Comparison of ENCODE assay signal across 9 cellular contexts in the genomic region with DNA sequence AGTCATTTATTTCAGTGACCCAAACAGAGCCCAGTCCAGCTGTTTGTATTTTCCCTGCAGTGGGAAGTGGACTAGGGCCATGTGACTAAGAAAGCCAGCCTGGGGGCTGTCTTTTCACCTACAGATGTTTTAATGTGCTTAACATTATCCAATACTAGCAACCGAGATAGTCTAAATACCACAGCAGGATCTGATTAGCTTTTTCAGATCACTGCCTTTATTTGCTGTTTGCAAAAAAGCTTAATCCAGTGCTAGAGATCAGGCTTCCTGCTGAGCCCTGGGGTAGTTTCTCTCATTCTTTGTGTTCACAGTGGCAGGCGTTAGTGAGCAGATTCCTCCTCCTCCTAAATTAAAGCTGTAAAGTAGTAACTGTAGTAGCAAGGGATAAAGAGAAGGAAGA. TPM values are rescaled to one million over a fixed set of nuclear protein-coding genes. Genes with fewer than 3 reads are reported as not detected.
A peak's percentile ranks its signal among the peaks of the same experiment; 100 is the strongest.
DNase-seq lines count a peak whose midpoint lies in the region; ATAC-seq and TF ChIP-seq lines count a peak whose summit lies in the region.
"Had no signal": no experiment of that assay in that cellular context is flagged by ENCODE, and none has a peak within 500 bp of the region (broad histone marks: within the 10 kb centered on the region; RNA-seq: fewer than 3 reads in every experiment).

No MANE protein-coding gene starts in this region.

- H3K9me2 ChIP-seq in GM23338 (ENCODE audit: insufficient read depth): no peaks in the 10 kb centered on the region

- peak overlapping the region; percentile 12; the same call in 1 of the 2 replicates for H3K27ac Mint-ChIP-seq in GM23338
- peak overlapping the region; percentile 32 for H3K27ac Mint-ChIP-seq in endodermal cell
- H3K27ac Mint-ChIP-seq in neural progenitor cell: peak overlapping the region; percentile 87
- no peak overlapping the region for H3K27ac Mint-ChIP-seq in activated naive CD4-positive, alpha-beta T cell treated with anti-CD3 and anti-CD28 coated beads, Interleukin-2, amount 50 U/mL, for 72 hours

- peak; percentile 86 for ATAC-seq in GM23338
- no peak for ATAC-seq in activated naive CD4-positive, alpha-beta T cell treated with anti-CD3 and anti-CD28 coated beads, Interleukin-2, amount 50 U/mL, for 72 hours
- ATAC-seq: psoas muscle had no signal

- no peak for TF ChIP-seq CTCF in GM23338 (conservative IDR thresholded peaks at IDR 0.05; ENCODE audit: low read depth in 2 of 2)
- no peak for TF ChIP-seq CTCF in endodermal cell (conservative IDR thresholded peaks at IDR 0.05)
- TF ChIP-seq CTCF in neural progenitor cell (IDR thresholded peaks at IDR 0.05): no peak
- TF ChIP-seq CTCF in GM20000 (IDR thresholded peaks at IDR 0.05; ENCODE audit: extremely low read depth, missing control alignments): no peak

- WGBS in endodermal cell (ENCODE audit: insufficient coverage in 1 of 2, insufficient read length in 1 of 2), 2 experiments: 0% methylated on average over 1 to 2 of the region's 2 CpGs

- H3K4me1 Mint-ChIP-seq in GM23338 (peaks cover 50% of the 10 kb centered on the region), endodermal cell (peaks cover 44% of the 10 kb centered on the region), neural progenitor cell (peaks cover 59% of the 10 kb centered on the region)

- H3K36me3 Mint-ChIP-seq in GM23338 (ENCODE audit: low read depth) (peaks cover 3% of the 10 kb centered on the region; the same call in 1 of the 3 replicates), endodermal cell (ENCODE audit: low read depth) (peaks cover 2% of the 10 kb centered on the region), neural progenitor cell (peaks cover 14% of the 10 kb centered on the region)
- no peaks in the 10 kb centered on the region for H3K36me3 Mint-ChIP-seq in activated naive CD4-positive, alpha-beta T cell treated with anti-CD3 and anti-CD28 coated beads, Interleukin-2, amount 50 U/mL, for 72 hours

- H4K20me1 ChIP-seq in GM23338 (replicated peaks; ENCODE audit: insufficient read depth) (no peaks in the 10 kb centered on the region), neural progenitor cell (ENCODE audit: low read depth) (peaks cover 3% of the 10 kb centered on the region)

- DNase-seq in GM23338 (ENCODE audit: low spot score): peak; percentile 74
- DNase-seq in NCI-H748 (lab: John Stamatoyannopoulos, UW; ENCODE audit: unreplicated experiment): peak; percentile 75
- peak; percentile 85 for DNase-seq in endodermal cell
- peak; percentile 93 for DNase-seq in neural progenitor cell (ENCODE audit: low spot score)
- DNase-seq in HPDE6-E6E7 (ENCODE audit: extremely low spot score): no peak
- no peak for DNase-seq in GM20000 (ENCODE audit: low spot score)
- DNase-seq in activated CD4-positive, alpha-beta T cell treated with anti-CD3 and anti-CD28 coated beads for 4 hours: no peak
- DNase-seq in activated naive CD4-positive, alpha-beta T cell treated with anti-CD3 and anti-CD28 coated beads, Interleukin-2, amount 50 U/mL, for 72 hours (ENCODE audit: low spot score in 2 of 2): no peak
- DNase-seq: psoas muscle had no signal

- H3K36me3 ChIP-seq in GM23338 (ENCODE audit: insufficient read depth): no peaks in the 10 kb centered on the region
- no peaks in the 10 kb centered on the region for H3K36me3 ChIP-seq in endodermal cell (ENCODE audit: control insufficient read depth, insufficient read depth, low read length)
- H3K36me3 ChIP-seq in neural progenitor cell: no peaks in the 10 kb centered on the region

- H3K4me1 ChIP-seq in GM23338 (ENCODE audit: insufficient read depth) (peaks cover 45% of the 10 kb centered on the region), endodermal cell (ENCODE audit: control insufficient read depth, insufficient read depth, low read length) (peaks cover 14% of the 10 kb centered on the region), neural progenitor cell (peaks cover 62% of the 10 kb centered on the region)

- H3F3A ChIP-seq in GM23338 (replicated peaks; ENCODE audit: low read depth) (no peaks in the 10 kb centered on the region), neural progenitor cell (ENCODE audit: low read depth) (peaks cover 48% of the 10 kb centered on the region)

- no peaks in the 10 kb centered on the region for H3K9me3 Mint-ChIP-seq in GM23338
- peaks cover 2% of the 10 kb centered on the region for H3K9me3 Mint-ChIP-seq in endodermal cell
- H3K9me3 Mint-ChIP-seq in neural progenitor cell: peaks cover 9% of the 10 kb centered on the region
- no peaks in the 10 kb centered on the region for H3K9me3 Mint-ChIP-seq in activated naive CD4-positive, alpha-beta T cell treated with anti-CD3 and anti-CD28 coated beads, Interleukin-2, amount 50 U/mL, for 72 hours

- H3K9ac ChIP-seq in endodermal cell (ENCODE audit: extremely low read depth, low read length, poor library complexity, severe bottlenecking): no peak overlapping the region
- no peak overlapping the region for H3K9ac ChIP-seq in neural progenitor cell

- peaks cover 1% of the 10 kb centered on the region for H3K27me3 Mint-ChIP-seq in GM23338 (ENCODE audit: insufficient read depth, low read depth, poor library complexity)
- H3K27me3 Mint-ChIP-seq in endodermal cell (ENCODE audit: insufficient read depth): peaks cover 6% of the 10 kb centered on the region
- H3K27me3 Mint-ChIP-seq in neural progenitor cell (ENCODE audit: insufficient read depth, low read depth): peaks cover 2% of the 10 kb centered on the region

- H3K27me3 ChIP-seq in GM23338 (ENCODE audit: insufficient read depth) (no peaks in the 10 kb centered on the region), endodermal cell (ENCODE audit: control insufficient read depth, insufficient read depth, low read length, poor library complexity, severe bottlenecking) (no peaks in the 10 kb centered on the region), neural progenitor cell (peaks cover 3% of the 10 kb centered on the region)

- H3K9me3 ChIP-seq in endodermal cell (ENCODE audit: control insufficient read depth, low read length) (no peaks in the 10 kb centered on the region), neural progenitor cell (ENCODE audit: low read depth) (no peaks in the 10 kb centered on the region)
- H3K9me3 ChIP-seq: psoas muscle had no signal

- H3K79me2 ChIP-seq in GM23338 (replicated peaks; ENCODE audit: insufficient read depth) (no peaks in the 10 kb centered on the region), neural progenitor cell (ENCODE audit: low read depth) (peaks cover 41% of the 10 kb centered on the region)

- H3K27ac ChIP-seq in GM23338 (ENCODE audit: low read depth) (no peak overlapping the region), endodermal cell (ENCODE audit: low read depth, low read length) (peak overlapping the region; percentile 90), neural progenitor cell (no peak overlapping the region)
- H3K27ac ChIP-seq: psoas muscle had no signal

- H3K4me2 ChIP-seq in GM23338 (peak overlapping the region; percentile 59; the same call in 1 of the 2 replicates), neural progenitor cell (peak overlapping the region; percentile 75)

- H3K4me3 Mint-ChIP-seq in GM23338 (no peak overlapping the region), endodermal cell (peak overlapping the region; percentile 25), neural progenitor cell (peak overlapping the region; percentile 42)

- H3K4me3 ChIP-seq in GM23338 (no peak overlapping the region), endodermal cell (ENCODE audit: low read length) (peak overlapping the region; percentile 46), neural progenitor cell (peak overlapping the region; percentile 28)
- H3K4me3 ChIP-seq: psoas muscle had no signal

- H2AFZ ChIP-seq in GM23338: no peak overlapping the region
- no peak overlapping the region for H2AFZ ChIP-seq in neural progenitor cell (replicated peaks)

TF ChIP-seq in GM23338, 12 proteins besides CTCF, POLR2A, EP300 and RAD21 (continues in another document):
- TF ChIP-seq EZH2phosphoT487 (IDR thresholded peaks at IDR 0.05; ENCODE audit: unreplicated experiment): no peak
- TF ChIP-seq, protein P1, sequence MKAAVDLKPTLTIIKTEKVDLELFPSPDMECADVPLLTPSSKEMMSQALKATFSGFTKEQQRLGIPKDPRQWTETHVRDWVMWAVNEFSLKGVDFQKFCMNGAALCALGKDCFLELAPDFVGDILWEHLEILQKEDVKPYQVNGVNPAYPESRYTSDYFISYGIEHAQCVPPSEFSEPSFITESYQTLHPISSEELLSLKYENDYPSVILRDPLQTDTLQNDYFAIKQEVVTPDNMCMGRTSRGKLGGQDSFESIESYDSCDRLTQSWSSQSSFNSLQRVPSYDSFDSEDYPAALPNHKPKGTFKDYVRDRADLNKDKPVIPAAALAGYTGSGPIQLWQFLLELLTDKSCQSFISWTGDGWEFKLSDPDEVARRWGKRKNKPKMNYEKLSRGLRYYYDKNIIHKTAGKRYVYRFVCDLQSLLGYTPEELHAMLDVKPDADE (IDR thresholded peaks at IDR 0.05): no peak

RNA-seq across cellular contexts. Expression of gene ZC3H12C, which starts 35.0 kb away (rescaled TPM):
- total RNA-seq in GM23338 (2014; rRNA removed; shearing (Covaris generic)): 2.4 and 2.6 TPM in 2 replicates
- 0.38 and 0.55 TPM in 2 replicates for polyA plus RNA-seq in GM23338 (2016; fragmentation: Nextera tagmentation; extraction: Ambion mirVana)
- total RNA-seq in endodermal cell: 1 to 10 TPM; 4.1 to 5.6 TPM
- polyA plus RNA-seq in endodermal cell (2013, experiment 1 of 2): 21.0 TPM
- 20.0 TPM for polyA plus RNA-seq in endodermal cell (2013, experiment 2 of 2)
- total RNA-seq in neural progenitor cell (ENCODE audit: low replicate concordance): 28.8 and 31.8 TPM in 2 replicates
- under 1 TPM; 0.02 to 0.54 TPM for total RNA-seq in activated naive CD4-positive, alpha-beta T cell treated with anti-CD3 and anti-CD28 coated beads, Interleukin-2, amount 50 U/mL, for 72 hours

Comparison
In these comparisons a context has a peak if more than half of its experiments do, and no peak if none do; other contexts are left out.
1. DNase-seq: peak in GM23338 (single experiment), NCI-H748 (single experiment), endodermal cell (single experiment) and neural progenitor cell (single experiment); none in HPDE6-E6E7 (single experiment), GM20000 (single experiment), activated CD4-positive, alpha-beta T cell treated with anti-CD3 and anti-CD28 coated beads for 4 hours (0 of 2) and activated naive CD4-positive, alpha-beta T cell treated with anti-CD3 and anti-CD28 coated beads, Interleukin-2, amount 50 U/mL, for 72 hours (0 of 2).
2. H3K27ac Mint-ChIP-seq: peak in GM23338 (single experiment), endodermal cell (single experiment) and neural progenitor cell (single experiment); none in activated naive CD4-positive, alpha-beta T cell treated with anti-CD3 and anti-CD28 coated beads, Interleukin-2, amount 50 U/mL, for 72 hours (0 of 2).